Comparison of ENCODE assay signal across 20 cellular contexts in genomic region chr2:197071213-197071612, GRCh38.
DNase-seq lines count a peak whose midpoint lies in the region; ATAC-seq, FAIRE-seq and TF ChIP-seq lines count a peak whose summit lies in the region.
"Had no signal": no experiment of that assay in that cellular context is flagged by ENCODE, and none has a peak within 500 bp of the region (broad histone marks: within the 10 kb centered on the region; RNA-seq: fewer than 3 reads in every experiment).

No MANE protein-coding gene starts in this region.

- peak; percentile 14 for FAIRE-seq in GM19239 (lab: Jason Lieb, UNC)
- FAIRE-seq: keratinocyte had no signal

- H3K4me3 ChIP-seq in Peyer's patch (no peak overlapping the region), suprapubic skin (no peak overlapping the region)
- H3K4me3 ChIP-seq: BLaER1 treated with 17β-estradiol and CSF1 and Interleukin-3, amounts not matched to agents 10 nM and 100 nM; coronary artery; heart left ventricle; skin epidermis had no signal

- peak overlapping the region in 4 of 7 donors; percentile 1 to 82 (median 44) for H3K27ac Mint-ChIP-seq in CD14-positive monocyte
- peak overlapping the region; percentile 58 for H3K27ac Mint-ChIP-seq in activated T-helper 17 cell treated with anti-CD3 and anti-CD28 coated beads, Interleukin-2, amount 50 U/mL, for 72 hours
- H3K27ac Mint-ChIP-seq in memory B cell: peak overlapping the region; percentile 69

- no peak for TF ChIP-seq EP300 in suprapubic skin (IDR thresholded peaks at IDR 0.05)

- H3K4me3 Mint-ChIP-seq in CD14-positive monocyte (no peak overlapping the region), memory B cell (no peak overlapping the region)
- peak overlapping the region; percentile 46 for H3K4me3 Mint-ChIP-seq in activated T-helper 17 cell treated with anti-CD3 and anti-CD28 coated beads, Interleukin-2, amount 50 U/mL, for 72 hours

- DNase-seq in CD14-positive monocyte (ENCODE audit: low spot score) (no peak), GM19239 (ENCODE audit: insufficient read length, low spot score) (no peak), memory B cell (ENCODE audit: low spot score in 2 of 2) (no peak), Peyer's patch (no peak), suprapubic skin (ENCODE audit: low spot score in 2 of 2) (no peak)
- DNase-seq: erythroblast, HCEC 1CT, heart left ventricle, KG1, midbrain, NCI-H1436 treated with DMSO at 0.1 percent for 48 hours, NCI-H446 had no signal

- TF ChIP-seq POLR2A in Peyer's patch (IDR thresholded peaks at IDR 0.05): no peak
- TF ChIP-seq POLR2A in suprapubic skin (IDR thresholded peaks at IDR 0.05): no peak

- ATAC-seq in activated T-helper 17 cell treated with anti-CD3 and anti-CD28 coated beads, Interleukin-2, amount 50 U/mL, for 72 hours (replicated peaks): no peak
- ATAC-seq in memory B cell (ENCODE audit: low read depth) (no peak), HG02938 (IDR thresholded peaks at IDR 0.05; ENCODE audit: unreplicated experiment) (no peak), HG03039 (IDR thresholded peaks at IDR 0.05; ENCODE audit: unreplicated experiment) (no peak)
- ATAC-seq: heart left ventricle had no signal

- TF ChIP-seq CTCF in CD14-positive monocyte (IDR thresholded peaks at IDR 0.05) (no peak), Peyer's patch (IDR thresholded peaks at IDR 0.05) (no peak), suprapubic skin (IDR thresholded peaks at IDR 0.05) (no peak)

- H3K27ac ChIP-seq in Peyer's patch (no peak overlapping the region), suprapubic skin (no peak overlapping the region)
- H3K27ac ChIP-seq: BLaER1 treated with 17β-estradiol and CSF1 and Interleukin-3, amounts not matched to agents 10 nM and 100 nM; coronary artery; parathyroid adenoma had no signal

- no peaks in the 10 kb centered on the region for H3K9me3 ChIP-seq in Peyer's patch
- H3K9me3 ChIP-seq in suprapubic skin: no peaks in the 10 kb centered on the region

- no peaks in the 10 kb centered on the region for H3K4me1 ChIP-seq in Peyer's patch
- H3K4me1 ChIP-seq in suprapubic skin: peaks cover 3% of the 10 kb centered on the region
- H3K4me1 ChIP-seq: parathyroid adenoma had no signal

- H3K36me3 ChIP-seq in Peyer's patch (no peaks in the 10 kb centered on the region), suprapubic skin (no peaks in the 10 kb centered on the region)

- intact Hi-C loops in CD14-positive monocyte (cut with micrococcal nuclease): loop anchor here in 1 of 2 donors (10.0 kb wide), 1 partner anchor 314 kb away; no protein-coding TSS in a partner anchor

- WGBS in suprapubic skin: 77% methylated on average over 1 of the region's 1 CpG

- no peaks in the 10 kb centered on the region for H3K27me3 Mint-ChIP-seq in CD14-positive monocyte (ENCODE audit: low read depth in 3 of 3)
- H3K27me3 Mint-ChIP-seq in activated T-helper 17 cell treated with anti-CD3 and anti-CD28 coated beads, Interleukin-2, amount 50 U/mL, for 72 hours: no peaks in the 10 kb centered on the region
- no peaks in the 10 kb centered on the region for H3K27me3 Mint-ChIP-seq in memory B cell

- H3K9me3 Mint-ChIP-seq in CD14-positive monocyte: peaks cover 0 to 3% (median 2%) of the 10 kb centered on the region in 7 donors
- no peaks in the 10 kb centered on the region for H3K9me3 Mint-ChIP-seq in activated T-helper 17 cell treated with anti-CD3 and anti-CD28 coated beads, Interleukin-2, amount 50 U/mL, for 72 hours
- peaks cover 1% of the 10 kb centered on the region for H3K9me3 Mint-ChIP-seq in memory B cell

- H3K4me1 Mint-ChIP-seq in CD14-positive monocyte: peaks cover 4% of the 10 kb centered on the region
- H3K4me1 Mint-ChIP-seq in activated T-helper 17 cell treated with anti-CD3 and anti-CD28 coated beads, Interleukin-2, amount 50 U/mL, for 72 hours: peaks cover 32% of the 10 kb centered on the region
- H3K4me1 Mint-ChIP-seq in memory B cell: peaks cover 13% of the 10 kb centered on the region

- H3K36me3 Mint-ChIP-seq in CD14-positive monocyte (peaks cover 64 to 84% of the 10 kb centered on the region in 2 donors), memory B cell (peaks cover 50% of the 10 kb centered on the region)
- H3K36me3 Mint-ChIP-seq in activated T-helper 17 cell treated with anti-CD3 and anti-CD28 coated beads, Interleukin-2, amount 50 U/mL, for 72 hours (ENCODE audit: low read depth): peaks cover 81% of the 10 kb centered on the region

- H3K27me3 ChIP-seq in Peyer's patch (no peaks in the 10 kb centered on the region), suprapubic skin (no peaks in the 10 kb centered on the region)
- H3K27me3 ChIP-seq: BLaER1 treated with 17β-estradiol and CSF1 and Interleukin-3, amounts not matched to agents 10 nM and 100 nM; heart left ventricle had no signal
